Comparison of ENCODE assay signal across 8 cellular contexts in the genomic region with DNA sequence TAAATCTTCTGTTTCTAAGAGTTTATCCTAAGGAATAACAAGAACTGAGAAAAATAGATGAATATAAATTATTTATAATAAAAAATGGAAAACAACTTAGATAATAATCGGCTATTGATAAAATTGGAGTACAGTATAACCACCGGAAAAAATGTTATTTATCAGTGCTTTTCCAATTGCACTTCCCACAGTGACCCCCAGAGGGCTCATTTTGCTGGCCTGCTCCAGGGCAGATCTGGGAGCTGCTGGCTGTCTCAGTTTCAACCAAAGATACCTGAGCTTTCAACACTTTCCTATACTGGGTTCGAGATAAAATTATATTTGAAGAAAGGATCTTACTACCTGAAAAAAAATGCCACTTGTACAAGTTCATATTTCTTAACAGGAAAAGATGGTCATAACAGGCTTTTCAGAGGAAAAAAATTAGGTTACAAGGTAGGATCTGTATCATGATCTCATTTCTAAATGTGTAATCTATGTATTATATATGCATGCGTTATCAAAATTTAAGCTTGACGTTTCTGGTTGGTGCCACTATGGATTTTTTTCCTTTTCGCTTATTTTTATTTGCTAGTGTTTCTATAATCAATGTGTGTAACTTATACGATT.
A peak's percentile ranks its signal among the peaks of the same experiment; 100 is the strongest.
DNase-seq lines count a peak whose midpoint lies in the region; FAIRE-seq and TF ChIP-seq lines count a peak whose summit lies in the region.

No MANE protein-coding gene starts in this region.

- H3K4me3 ChIP-seq in NB4 (ENCODE audit: low read depth, low read length), result no peak overlapping the region
- no peak overlapping the region for H3K4me3 ChIP-seq in liver (ENCODE audit: low read depth in 1 of 3, low read length in 3 of 3)

- H3K9ac ChIP-seq in liver (ENCODE audit: low read depth in 1 of 2, low read length in 2 of 2), result no peak overlapping the region

- 45% methylated on average over 7 of the region's 7 CpGs for WGBS in liver

- H3K36me3 ChIP-seq in liver (ENCODE audit: control insufficient read depth in 4 of 4, insufficient read depth in 3 of 4, low read depth in 1 of 4, low read length in 3 of 4), result no peaks in the 10 kb centered on the region

- TF ChIP-seq POLR2A in H54 (IDR thresholded peaks at IDR 0.05; ENCODE audit: low read depth, low read length) (no peak), NB4 (IDR thresholded peaks at IDR 0.05; ENCODE audit: extremely low read depth, insufficient read length) (no peak)

- DNase-seq in NCI-H2081 (lab: John Stamatoyannopoulos, UW) (peak; percentile 29 to 58), NCI-H2081 treated with DMSO at 0.1 percent for 48 hours (lab: John Stamatoyannopoulos, UW) (no peak), H54 (ENCODE audit: insufficient read length, low spot score) (peak; percentile 49), NB4 (ENCODE audit: low read depth) (peak; percentile 55), cerebellum (ENCODE audit: low spot score) (peak; percentile 70)
- DNase-seq in stimulated activated CD8-positive, alpha-beta memory T cell treated with anti-CD3 and anti-CD28 coated beads, Interleukin-15, amount 100 ng/mL, for 48 hours (ENCODE audit: low read depth in 2 of 2), result peak; percentile 14 to 19

- no peaks in the 10 kb centered on the region for H3K27me3 ChIP-seq in liver (ENCODE audit: control insufficient read depth in 4 of 4, insufficient read depth in 4 of 4, low read length in 3 of 4)

- TF ChIP-seq CTCF in NB4 (IDR thresholded peaks at IDR 0.05; ENCODE audit: low read depth, low read length) (peak; percentile 89), VCaP (conservative IDR thresholded peaks at IDR 0.05) (peak; percentile 94), liver (IDR thresholded peaks at IDR 0.05; ENCODE audit: low read depth, low read length, missing input control) (peak; percentile 87)

- H3K27ac ChIP-seq in VCaP (no peak overlapping the region), liver (ENCODE audit: low read depth in 1 of 2, low read length in 2 of 2) (no peak overlapping the region)

- H3K4me1 ChIP-seq in liver (ENCODE audit: control insufficient read depth in 4 of 4, insufficient read depth in 4 of 4, low read length in 3 of 4), result no peaks in the 10 kb centered on the region

- no peak for FAIRE-seq in H54 (lab: Jason Lieb, UNC)

- TF ChIP-seq RAD21 in liver (IDR thresholded peaks at IDR 0.05), result peak; percentile 81 to 84

- H3K9me3 ChIP-seq in liver (ENCODE audit: control insufficient read depth in 4 of 4, low read length in 3 of 4), result no peaks in the 10 kb centered on the region

TF ChIP-seq in liver, 16 proteins besides CTCF, POLR2A, EP300 and RAD21:
- TF ChIP-seq, protein P1, sequence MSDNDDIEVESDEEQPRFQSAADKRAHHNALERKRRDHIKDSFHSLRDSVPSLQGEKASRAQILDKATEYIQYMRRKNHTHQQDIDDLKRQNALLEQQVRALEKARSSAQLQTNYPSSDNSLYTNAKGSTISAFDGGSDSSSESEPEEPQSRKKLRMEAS (IDR thresholded peaks at IDR 0.05), result no peak
- TF ChIP-seq, protein P2, sequence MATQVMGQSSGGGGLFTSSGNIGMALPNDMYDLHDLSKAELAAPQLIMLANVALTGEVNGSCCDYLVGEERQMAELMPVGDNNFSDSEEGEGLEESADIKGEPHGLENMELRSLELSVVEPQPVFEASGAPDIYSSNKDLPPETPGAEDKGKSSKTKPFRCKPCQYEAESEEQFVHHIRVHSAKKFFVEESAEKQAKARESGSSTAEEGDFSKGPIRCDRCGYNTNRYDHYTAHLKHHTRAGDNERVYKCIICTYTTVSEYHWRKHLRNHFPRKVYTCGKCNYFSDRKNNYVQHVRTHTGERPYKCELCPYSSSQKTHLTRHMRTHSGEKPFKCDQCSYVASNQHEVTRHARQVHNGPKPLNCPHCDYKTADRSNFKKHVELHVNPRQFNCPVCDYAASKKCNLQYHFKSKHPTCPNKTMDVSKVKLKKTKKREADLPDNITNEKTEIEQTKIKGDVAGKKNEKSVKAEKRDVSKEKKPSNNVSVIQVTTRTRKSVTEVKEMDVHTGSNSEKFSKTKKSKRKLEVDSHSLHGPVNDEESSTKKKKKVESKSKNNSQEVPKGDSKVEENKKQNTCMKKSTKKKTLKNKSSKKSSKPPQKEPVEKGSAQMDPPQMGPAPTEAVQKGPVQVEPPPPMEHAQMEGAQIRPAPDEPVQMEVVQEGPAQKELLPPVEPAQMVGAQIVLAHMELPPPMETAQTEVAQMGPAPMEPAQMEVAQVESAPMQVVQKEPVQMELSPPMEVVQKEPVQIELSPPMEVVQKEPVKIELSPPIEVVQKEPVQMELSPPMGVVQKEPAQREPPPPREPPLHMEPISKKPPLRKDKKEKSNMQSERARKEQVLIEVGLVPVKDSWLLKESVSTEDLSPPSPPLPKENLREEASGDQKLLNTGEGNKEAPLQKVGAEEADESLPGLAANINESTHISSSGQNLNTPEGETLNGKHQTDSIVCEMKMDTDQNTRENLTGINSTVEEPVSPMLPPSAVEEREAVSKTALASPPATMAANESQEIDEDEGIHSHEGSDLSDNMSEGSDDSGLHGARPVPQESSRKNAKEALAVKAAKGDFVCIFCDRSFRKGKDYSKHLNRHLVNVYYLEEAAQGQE (IDR thresholded peaks at IDR 0.05), result no peak
- TF ChIP-seq GABPA (IDR thresholded peaks at IDR 0.05 in 1 of 2, conservative IDR thresholded peaks at IDR 0.05 in 1 of 2) (no peak), FOXA2 (IDR thresholded peaks at IDR 0.05) (no peak), NR2F2 (IDR thresholded peaks at IDR 0.05) (no peak), SP1 (IDR thresholded peaks at IDR 0.05) (no peak), RXRA (IDR thresholded peaks at IDR 0.05) (no peak), JUND (IDR thresholded peaks at IDR 0.05) (no peak), FOXA1 (IDR thresholded peaks at IDR 0.05) (no peak), HNF4G (IDR thresholded peaks at IDR 0.05) (no peak), EGR1 (IDR thresholded peaks at IDR 0.05; ENCODE audit: low read depth in 2 of 2) (no peak), HNF4A (conservative IDR thresholded peaks at IDR 0.05) (no peak), TAF1 (conservative IDR thresholded peaks at IDR 0.05) (no peak), YY1 (IDR thresholded peaks at IDR 0.05) (no peak)
- TF ChIP-seq, protein P3, sequence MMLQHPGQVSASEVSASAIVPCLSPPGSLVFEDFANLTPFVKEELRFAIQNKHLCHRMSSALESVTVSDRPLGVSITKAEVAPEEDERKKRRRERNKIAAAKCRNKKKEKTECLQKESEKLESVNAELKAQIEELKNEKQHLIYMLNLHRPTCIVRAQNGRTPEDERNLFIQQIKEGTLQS (IDR thresholded peaks at IDR 0.05), result no peak
- TF ChIP-seq, protein P4, sequence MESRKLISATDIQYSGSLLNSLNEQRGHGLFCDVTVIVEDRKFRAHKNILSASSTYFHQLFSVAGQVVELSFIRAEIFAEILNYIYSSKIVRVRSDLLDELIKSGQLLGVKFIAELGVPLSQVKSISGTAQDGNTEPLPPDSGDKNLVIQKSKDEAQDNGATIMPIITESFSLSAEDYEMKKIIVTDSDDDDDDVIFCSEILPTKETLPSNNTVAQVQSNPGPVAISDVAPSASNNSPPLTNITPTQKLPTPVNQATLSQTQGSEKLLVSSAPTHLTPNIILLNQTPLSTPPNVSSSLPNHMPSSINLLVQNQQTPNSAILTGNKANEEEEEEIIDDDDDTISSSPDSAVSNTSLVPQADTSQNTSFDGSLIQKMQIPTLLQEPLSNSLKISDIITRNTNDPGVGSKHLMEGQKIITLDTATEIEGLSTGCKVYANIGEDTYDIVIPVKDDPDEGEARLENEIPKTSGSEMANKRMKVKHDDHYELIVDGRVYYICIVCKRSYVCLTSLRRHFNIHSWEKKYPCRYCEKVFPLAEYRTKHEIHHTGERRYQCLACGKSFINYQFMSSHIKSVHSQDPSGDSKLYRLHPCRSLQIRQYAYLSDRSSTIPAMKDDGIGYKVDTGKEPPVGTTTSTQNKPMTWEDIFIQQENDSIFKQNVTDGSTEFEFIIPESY (IDR thresholded peaks at IDR 0.05), result no peak
